Comparison of ENCODE assay signal across 16 cellular contexts in the genomic region with DNA sequence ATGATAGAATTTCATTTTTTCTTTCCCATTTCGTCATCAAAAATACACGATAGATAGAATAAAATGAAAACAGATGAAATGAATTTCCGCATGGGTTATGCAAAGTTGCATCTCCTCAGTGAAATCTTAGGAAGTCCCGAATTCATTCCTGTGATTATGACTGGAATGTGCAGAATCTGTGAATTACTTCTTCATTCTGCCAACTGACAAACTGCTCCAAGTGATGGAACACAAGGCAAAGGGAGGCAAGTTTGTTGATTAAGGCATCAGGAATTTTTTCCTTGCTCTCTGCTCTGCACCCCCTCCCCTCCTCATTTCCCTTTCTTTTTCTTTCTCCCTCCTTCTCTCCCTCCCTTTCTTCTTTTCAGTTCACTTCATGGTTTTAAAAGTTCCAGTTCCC. TPM values are rescaled to one million over a fixed set of nuclear protein-coding genes. Genes with fewer than 3 reads are reported as not detected.
DNase-seq lines count a peak whose midpoint lies in the region; ATAC-seq and TF ChIP-seq lines count a peak whose summit lies in the region.
"Had no signal": no experiment of that assay in that cellular context is flagged by ENCODE, and none has a peak within 500 bp of the region (broad histone marks: within the 10 kb centered on the region; RNA-seq: fewer than 3 reads in every experiment).

No MANE protein-coding gene starts in this region.

- H3K9me2 ChIP-seq in GM23338 (ENCODE audit: insufficient read depth) = no peaks in the 10 kb centered on the region

- peaks cover 7% of the 10 kb centered on the region for H3K9me3 Mint-ChIP-seq in GM23338

- DNase-seq in GM23338 (ENCODE audit: low spot score) = peak; percentile 14
- DNase-seq in adipocyte (ENCODE audit: low read depth) = peak; percentile 87
- DNase-seq in foreskin fibroblast = peak; percentile 18 to 55
- DNase-seq in SW480 (ENCODE audit: low spot score) = no peak
- no peak for DNase-seq in COR-L47 (lab: John Stamatoyannopoulos, UW)
- DNase-seq in stimulated activated CD4-positive, alpha-beta T cell treated with anti-CD3 and anti-CD28 coated beads, Interleukin-12 subunit alpha, Interleukin-12 subunit beta, amount 100 ng/mL, for 4 hours = no peak
- DNase-seq: activated CD4-positive, alpha-beta T cell treated with anti-CD3 and anti-CD28 coated beads for 48 hours; activated T-cell treated with anti-CD3 and anti-CD28 coated beads, Interleukin-2, amount 50 U/mL, for 24 hours; left ventricle myocardium inferior; naive thymus-derived CD4-positive, alpha-beta T cell; NCI-H1105 treated with DMSO at 0.1 percent for 48 hours; NCI-H345; SHP77 treated with DMSO at 0.1 percent for 48 hours; substantia nigra; T1000 had no signal

- H3K36me3 ChIP-seq in GM23338 (ENCODE audit: insufficient read depth) (no peaks in the 10 kb centered on the region), adipocyte (ENCODE audit: control insufficient read depth, insufficient read depth, low read length, severe bottlenecking) (no peaks in the 10 kb centered on the region)
- H3K36me3 ChIP-seq: left ventricle myocardium inferior had no signal

- peaks cover 7% of the 10 kb centered on the region; the same call in 2 of the 3 replicates for H3K4me1 Mint-ChIP-seq in GM23338

- H3K27ac Mint-ChIP-seq in GM23338 = peak overlapping the region; percentile 81; the same call in 1 of the 2 replicates
- H3K27ac Mint-ChIP-seq: activated T-cell treated with anti-CD3 and anti-CD28 coated beads, Interleukin-2, amount 50 U/mL, for 24 hours; naive thymus-derived CD4-positive, alpha-beta T cell had no signal

- H3K4me1 ChIP-seq in GM23338 (ENCODE audit: insufficient read depth) (no peaks in the 10 kb centered on the region; the same call in 1 of the 2 replicates), adipocyte (ENCODE audit: control insufficient read depth, insufficient read depth, low read length) (peaks cover 22% of the 10 kb centered on the region)
- H3K4me1 ChIP-seq: left ventricle myocardium inferior had no signal

- no peaks in the 10 kb centered on the region for H4K20me1 ChIP-seq in GM23338 (replicated peaks; ENCODE audit: insufficient read depth)

- ATAC-seq in GM23338 (no peak), HG02981 (IDR thresholded peaks at IDR 0.05; ENCODE audit: unreplicated experiment) (no peak)
- ATAC-seq: naive thymus-derived CD4-positive, alpha-beta T cell had no signal

- H2AFZ ChIP-seq in GM23338 = no peak overlapping the region

- H3K4me3 Mint-ChIP-seq in GM23338 = no peak overlapping the region
- H3K4me3 Mint-ChIP-seq: activated T-cell treated with anti-CD3 and anti-CD28 coated beads, Interleukin-2, amount 50 U/mL, for 24 hours; naive thymus-derived CD4-positive, alpha-beta T cell had no signal

- H3K4me2 ChIP-seq in GM23338 = no peak overlapping the region

- no peak for TF ChIP-seq CTCF in GM23338 (conservative IDR thresholded peaks at IDR 0.05; ENCODE audit: low read depth in 2 of 2)
- no peak for TF ChIP-seq CTCF in foreskin fibroblast (IDR thresholded peaks at IDR 0.05; ENCODE audit: low read depth, low read length)

- H3K27me3 ChIP-seq in GM23338 (ENCODE audit: insufficient read depth) (no peaks in the 10 kb centered on the region), adipocyte (replicated peaks; ENCODE audit: control insufficient read depth, insufficient read depth, low read length) (no peaks in the 10 kb centered on the region)

- no peaks in the 10 kb centered on the region for H3K79me2 ChIP-seq in GM23338 (replicated peaks; ENCODE audit: insufficient read depth)

- no peaks in the 10 kb centered on the region for H3K9me3 ChIP-seq in adipocyte (ENCODE audit: control insufficient read depth, low read length)
- H3K9me3 ChIP-seq: left ventricle myocardium inferior had no signal

- no peaks in the 10 kb centered on the region for H3K27me3 Mint-ChIP-seq in GM23338 (ENCODE audit: insufficient read depth, low read depth, poor library complexity)
- H3K27me3 Mint-ChIP-seq: activated T-cell treated with anti-CD3 and anti-CD28 coated beads, Interleukin-2, amount 50 U/mL, for 24 hours had no signal

- peaks cover 4% of the 10 kb centered on the region for H3K36me3 Mint-ChIP-seq in GM23338 (ENCODE audit: low read depth)
- H3K36me3 Mint-ChIP-seq: naive thymus-derived CD4-positive, alpha-beta T cell had no signal

- H3F3A ChIP-seq in GM23338 (replicated peaks; ENCODE audit: low read depth) = no peaks in the 10 kb centered on the region

- no peak overlapping the region for H3K27ac ChIP-seq in GM23338 (ENCODE audit: low read depth)
- H3K27ac ChIP-seq: left ventricle myocardium inferior had no signal

- H3K9ac ChIP-seq in adipocyte (ENCODE audit: low read length) = peak overlapping the region; percentile 72

- no peak overlapping the region for H3K4me3 ChIP-seq in GM23338
- H3K4me3 ChIP-seq in adipocyte (ENCODE audit: low read length) = peak overlapping the region; percentile 64
- H3K4me3 ChIP-seq in foreskin fibroblast (ENCODE audit: low read depth in 1 of 2, low read length in 2 of 2) = no peak overlapping the region
- H3K4me3 ChIP-seq: left ventricle myocardium inferior had no signal

TF ChIP-seq in GM23338, 12 proteins besides CTCF, POLR2A, EP300 and RAD21 (continues in another document):
- TF ChIP-seq ETS1 (IDR thresholded peaks at IDR 0.05) = no peak
- TF ChIP-seq EZH2phosphoT487 (IDR thresholded peaks at IDR 0.05; ENCODE audit: unreplicated experiment) = no peak
- no peak for TF ChIP-seq NANOG (IDR thresholded peaks at IDR 0.05; ENCODE audit: borderline replicate concordance)
- TF ChIP-seq POLR2AphosphoS5 (IDR thresholded peaks at IDR 0.05; ENCODE audit: low read depth) = no peak
- no peak for TF ChIP-seq STAT1 (IDR thresholded peaks at IDR 0.05; ENCODE audit: unreplicated experiment)
- TF ChIP-seq ZNF114 (CRISPR knock-in tag; IDR thresholded peaks at IDR 0.05) = no peak
- TF ChIP-seq, protein P1, sequence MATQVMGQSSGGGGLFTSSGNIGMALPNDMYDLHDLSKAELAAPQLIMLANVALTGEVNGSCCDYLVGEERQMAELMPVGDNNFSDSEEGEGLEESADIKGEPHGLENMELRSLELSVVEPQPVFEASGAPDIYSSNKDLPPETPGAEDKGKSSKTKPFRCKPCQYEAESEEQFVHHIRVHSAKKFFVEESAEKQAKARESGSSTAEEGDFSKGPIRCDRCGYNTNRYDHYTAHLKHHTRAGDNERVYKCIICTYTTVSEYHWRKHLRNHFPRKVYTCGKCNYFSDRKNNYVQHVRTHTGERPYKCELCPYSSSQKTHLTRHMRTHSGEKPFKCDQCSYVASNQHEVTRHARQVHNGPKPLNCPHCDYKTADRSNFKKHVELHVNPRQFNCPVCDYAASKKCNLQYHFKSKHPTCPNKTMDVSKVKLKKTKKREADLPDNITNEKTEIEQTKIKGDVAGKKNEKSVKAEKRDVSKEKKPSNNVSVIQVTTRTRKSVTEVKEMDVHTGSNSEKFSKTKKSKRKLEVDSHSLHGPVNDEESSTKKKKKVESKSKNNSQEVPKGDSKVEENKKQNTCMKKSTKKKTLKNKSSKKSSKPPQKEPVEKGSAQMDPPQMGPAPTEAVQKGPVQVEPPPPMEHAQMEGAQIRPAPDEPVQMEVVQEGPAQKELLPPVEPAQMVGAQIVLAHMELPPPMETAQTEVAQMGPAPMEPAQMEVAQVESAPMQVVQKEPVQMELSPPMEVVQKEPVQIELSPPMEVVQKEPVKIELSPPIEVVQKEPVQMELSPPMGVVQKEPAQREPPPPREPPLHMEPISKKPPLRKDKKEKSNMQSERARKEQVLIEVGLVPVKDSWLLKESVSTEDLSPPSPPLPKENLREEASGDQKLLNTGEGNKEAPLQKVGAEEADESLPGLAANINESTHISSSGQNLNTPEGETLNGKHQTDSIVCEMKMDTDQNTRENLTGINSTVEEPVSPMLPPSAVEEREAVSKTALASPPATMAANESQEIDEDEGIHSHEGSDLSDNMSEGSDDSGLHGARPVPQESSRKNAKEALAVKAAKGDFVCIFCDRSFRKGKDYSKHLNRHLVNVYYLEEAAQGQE (IDR thresholded peaks at IDR 0.05; ENCODE audit: unreplicated experiment) = no peak
- TF ChIP-seq CREB1 (CRISPR knock-in tag; IDR thresholded peaks at IDR 0.05; ENCODE audit: low read depth) = no peak
- TF ChIP-seq JUNB (IDR thresholded peaks at IDR 0.05; ENCODE audit: unreplicated experiment) = no peak

RNA-seq across cellular contexts. Expression of gene ADGRL4, which starts 37.0 kb away (rescaled TPM):
- total RNA-seq in GM23338 (2014; rRNA removed; shearing (Covaris generic)) = 0.24 and 1.3 TPM in 2 replicates
- 0.31 and 0.32 TPM in 2 replicates for polyA plus RNA-seq in GM23338 (2016; fragmentation: Nextera tagmentation; extraction: Ambion mirVana)
- total RNA-seq: naive thymus-derived CD4-positive, alpha-beta T cell had no signal
- polyA plus RNA-seq: naive thymus-derived CD4-positive, alpha-beta T cell had no signal

Comparison
In these comparisons a context has a peak if more than half of its experiments do, and no peak if none do; other contexts are left out.
1. DNase-seq: peak in GM23338 (single experiment), adipocyte (single experiment) and foreskin fibroblast (2 of 2); none in SW480 (single experiment), COR-L47 (single experiment) and stimulated activated CD4-positive, alpha-beta T cell treated with anti-CD3 and anti-CD28 coated beads, Interleukin-12 subunit alpha, Interleukin-12 subunit beta, amount 100 ng/mL, for 4 hours (single experiment).